ENCODE assay signal across 8 cellular contexts in the genomic region with DNA sequence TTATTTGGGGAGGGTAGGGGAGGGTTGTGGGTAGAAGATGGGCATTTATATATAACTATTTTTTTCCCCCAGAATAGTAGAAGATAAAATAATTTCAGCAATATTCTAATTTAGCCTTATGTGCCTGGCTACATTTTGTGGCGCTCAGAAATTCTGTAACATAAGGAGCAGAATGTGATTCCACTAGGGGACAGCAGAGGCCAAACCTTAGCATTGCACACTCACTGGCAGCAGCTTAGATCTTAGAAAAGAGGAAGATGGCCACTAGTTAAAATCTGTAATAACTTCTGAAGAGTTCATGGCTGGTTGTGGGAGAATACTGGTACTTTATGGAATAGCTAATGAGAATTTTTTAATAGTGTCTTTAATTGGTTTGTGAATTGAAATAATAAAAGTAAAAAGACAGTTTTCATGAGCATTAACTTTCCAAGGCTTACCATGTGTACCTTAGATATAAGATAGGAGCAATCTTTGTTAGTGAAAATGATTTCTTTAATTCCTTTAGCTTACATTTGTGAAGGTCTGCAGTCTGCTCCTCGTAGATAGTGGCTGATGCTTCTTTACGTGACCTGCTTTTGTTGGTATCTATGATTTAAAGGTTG. TPM values are rescaled to one million over a fixed set of nuclear protein-coding genes. Genes with fewer than 3 reads are reported as not detected.
A peak's percentile ranks its signal among the peaks of the same experiment; 100 is the strongest.
DNase-seq lines count a peak whose midpoint lies in the region; ATAC-seq and TF ChIP-seq lines count a peak whose summit lies in the region.

No MANE protein-coding gene starts in this region.

- peak; percentile 57 to 99 (median 85) for TF ChIP-seq CTCF in dorsolateral prefrontal cortex (IDR thresholded peaks at IDR 0.05 in 54 of 56, conservative IDR thresholded peaks at IDR 0.05 in 2 of 56; ENCODE audit: low read depth in 1 of 56, partially characterized antibody in 56 of 56)
- TF ChIP-seq CTCF in lower lobe of right lung (IDR thresholded peaks at IDR 0.05): peak; percentile 76

- intact Hi-C loops in dorsolateral prefrontal cortex (cut with DNase I) (loop anchor here (10.0 kb wide), 2 partner anchors 727 to 1237 kb away; a partner anchor contains a TSS), lower lobe of right lung (cut with DNase I) (no loop called here)

- peaks cover 56% of the 10 kb centered on the region for H3K36me3 Mint-ChIP-seq in T-cell

- no peak overlapping the region for H3K4me3 ChIP-seq in dorsolateral prefrontal cortex
- H3K4me3 ChIP-seq in lower lobe of right lung: no peak overlapping the region

- H3K9me3 ChIP-seq in lower lobe of right lung: no peaks in the 10 kb centered on the region

- CTCF ChIA-PET in T-cell (lab: Charles Lee): interaction anchor here (0.6 to 2.0 kb wide), 4 partner anchors 36 to 1606 kb away, joined by 4 to 8 read pairs (median 4); no protein-coding TSS in a partner anchor

- H3K4me1 Mint-ChIP-seq in T-cell: no peaks in the 10 kb centered on the region

- H3K27ac ChIP-seq in dorsolateral prefrontal cortex: no peak overlapping the region
- H3K27ac ChIP-seq in lower lobe of right lung: no peak overlapping the region
- H3K27ac ChIP-seq in substantia nigra (ENCODE audit: low read depth, low read length, poor library complexity, severe bottlenecking): no peak overlapping the region

- H3K27me3 ChIP-seq in dorsolateral prefrontal cortex: no peaks in the 10 kb centered on the region
- no peaks in the 10 kb centered on the region for H3K27me3 ChIP-seq in lower lobe of right lung (ENCODE audit: low read depth)

- DNase-seq in Ammon's horn (ENCODE audit: low spot score) (peak; percentile 88), NCI-H1417 treated with DMSO at 0.1 percent for 48 hours (lab: John Stamatoyannopoulos, UW) (peak; percentile 3), T-cell (peak in 22 of 34 experiments; percentile 0 to 33 (median 13)), dorsolateral prefrontal cortex (peak in 8 of 10 donors; percentile 30 to 78 (median 48)), lower lobe of right lung (no peak), substantia nigra (lab: John Stamatoyannopoulos, UW) (peak in 36 of 49 donors; percentile 1 to 60 (median 24))

- no peaks in the 10 kb centered on the region for H3K9me3 Mint-ChIP-seq in T-cell

- POLR2A ChIA-PET in T-cell (lab: Charles Lee): interaction anchor here in 1 of 2 donors (0.6 kb wide), 1 partner anchor 904 kb away, joined by 3 read pairs; no protein-coding TSS in a partner anchor

- H3K36me3 ChIP-seq in lower lobe of right lung: peaks cover 33% of the 10 kb centered on the region

- H3K27me3 Mint-ChIP-seq in T-cell: no peaks in the 10 kb centered on the region

- H3K4me1 ChIP-seq in lower lobe of right lung: peaks cover 10% of the 10 kb centered on the region

- ATAC-seq in GM18505 (IDR thresholded peaks at IDR 0.05; ENCODE audit: unreplicated experiment) (peak; percentile 77), HG02852 (IDR thresholded peaks at IDR 0.05; ENCODE audit: unreplicated experiment) (peak; percentile 86), T-cell (replicated peaks in 1 of 4) (peak in 1 of 4 experiments; percentile 63), lower lobe of right lung (peak; percentile 84 to 90)

- no peak overlapping the region for H3K27ac Mint-ChIP-seq in T-cell

- no peak for TF ChIP-seq POLR2A in GM18505 (IDR thresholded peaks at IDR 0.05; ENCODE audit: borderline replicate concordance, extremely low read depth, insufficient read depth, insufficient read length)

- H3K4me3 Mint-ChIP-seq in T-cell: no peak overlapping the region

RNA-seq across cellular contexts. Expression of a gene that starts 33.1 kb away (rescaled TPM):
- total RNA-seq in T-cell (10 to 100 TPM; 23.5 to 30.0 (median 27.0) TPM), dorsolateral prefrontal cortex (10 to 100 TPM; 20.8 to 50.0 (median 34.1) TPM), lower lobe of right lung (21.1 TPM)
